In genomic region chr2:131039535-131039907, GRCh38 we compare ENCODE assay signal across 12 cellular contexts. TPM values are rescaled to one million over a fixed set of nuclear protein-coding genes. Genes with fewer than 3 reads are reported as not detected.
DNase-seq lines count a peak whose midpoint lies in the region; ATAC-seq and TF ChIP-seq lines count a peak whose summit lies in the region.
"Had no signal": no experiment of that assay in that cellular context is flagged by ENCODE, and none has a peak within 500 bp of the region (broad histone marks: within the 10 kb centered on the region; RNA-seq: fewer than 3 reads in every experiment).

No MANE protein-coding gene starts in this region.

- peaks cover 20% of the 10 kb centered on the region for H3K27me3 Mint-ChIP-seq in activated T-cell treated with anti-CD3 and anti-CD28 coated beads, Interleukin-2, amount 50 U/mL, for 4 hours (ENCODE audit: low read depth)
- peaks cover 0 to 36% (median 0%) of the 10 kb centered on the region in 5 donors for H3K27me3 Mint-ChIP-seq in naive thymus-derived CD4-positive, alpha-beta T cell
- H3K27me3 Mint-ChIP-seq in nephron progenitor cell (ENCODE audit: low read depth, poor library complexity), result peaks cover 35% of the 10 kb centered on the region

- POLR2A ChIA-PET in naive thymus-derived CD4-positive, alpha-beta T cell (lab: Charles Lee), result interaction anchor here (2.7 kb wide), 1 partner anchor 53 kb away, joined by 15 read pairs; the partner anchor contains the start of gene FAM168B
- POLR2A ChIA-PET in A673 (lab: Charles Lee; ENCODE audit: low non-redundant PET), result no interaction called here

- CTCF ChIA-PET in naive thymus-derived CD4-positive, alpha-beta T cell (lab: Charles Lee), result no interaction called here
- CTCF ChIA-PET in A673 (lab: Charles Lee), result no interaction called here

- intact Hi-C loops in naive thymus-derived CD4-positive, alpha-beta T cell (cut with micrococcal nuclease), result no loop called here
- intact Hi-C loops in upper lobe of right lung (cut with DNase I) (no loop called here), A673 (cut with micrococcal nuclease; ENCODE audit: unreplicated experiment) (no loop called here)

- DNase-seq in activated T-cell treated with anti-CD3 and anti-CD28 coated beads, Interleukin-2, amount 50 U/mL, for 4 hours, result no peak
- no peak for DNase-seq in activated T-cell treated with anti-CD3 and anti-CD28 coated beads, Interleukin-2, amount 50 U/mL, for 48 hours
- no peak for DNase-seq in effector memory CD4-positive, alpha-beta T cell
- DNase-seq in naive thymus-derived CD4-positive, alpha-beta T cell, result no peak
- peak; percentile 56 for DNase-seq in upper lobe of right lung
- no peak for DNase-seq in GDM1 (lab: John Stamatoyannopoulos, UW)
- DNase-seq in A673 (ENCODE audit: low spot score), result no peak
- no peak for DNase-seq in nephron progenitor cell
- DNase-seq: NCI-H2081, transverse colon had no signal

- no peaks in the 10 kb centered on the region for H3K36me3 ChIP-seq in effector memory CD4-positive, alpha-beta T cell (ENCODE audit: control insufficient read depth, insufficient read depth, low read length)
- H3K36me3 ChIP-seq in naive thymus-derived CD4-positive, alpha-beta T cell (ENCODE audit: control insufficient read depth in 2 of 3, insufficient read depth in 3 of 3, low read length in 3 of 3), result no peaks in the 10 kb centered on the region
- H3K36me3 ChIP-seq in upper lobe of right lung, result no peaks in the 10 kb centered on the region
- no peaks in the 10 kb centered on the region for H3K36me3 ChIP-seq in A673 (ENCODE audit: insufficient read depth, low read length, poor library complexity, severe bottlenecking)
- H3K36me3 ChIP-seq: transverse colon had no signal

- H3K4me3 ChIP-seq in effector memory CD4-positive, alpha-beta T cell (ENCODE audit: insufficient read depth, low read depth, low read length, poor library complexity, severe bottlenecking), result peak overlapping the region; percentile 51
- H3K4me3 ChIP-seq in naive thymus-derived CD4-positive, alpha-beta T cell (ENCODE audit: low read length), result peak overlapping the region; percentile 63
- H3K4me3 ChIP-seq in upper lobe of right lung (no peak overlapping the region), A673 (ENCODE audit: low read depth, low read length, poor library complexity, severe bottlenecking) (no peak overlapping the region)

- no peaks in the 10 kb centered on the region for H3K36me3 Mint-ChIP-seq in activated T-cell treated with anti-CD3 and anti-CD28 coated beads, Interleukin-2, amount 50 U/mL, for 4 hours (ENCODE audit: insufficient read depth)
- no peaks in the 10 kb centered on the region for H3K36me3 Mint-ChIP-seq in naive thymus-derived CD4-positive, alpha-beta T cell
- no peaks in the 10 kb centered on the region for H3K36me3 Mint-ChIP-seq in nephron progenitor cell (ENCODE audit: low read depth)
- H3K36me3 Mint-ChIP-seq: memory B cell had no signal

- peaks cover 3% of the 10 kb centered on the region for H3K27me3 ChIP-seq in effector memory CD4-positive, alpha-beta T cell (replicated peaks; ENCODE audit: control insufficient read depth, insufficient read depth, low read length, poor library complexity, severe bottlenecking)
- no peaks in the 10 kb centered on the region for H3K27me3 ChIP-seq in naive thymus-derived CD4-positive, alpha-beta T cell (ENCODE audit: control insufficient read depth in 2 of 2, insufficient read depth in 2 of 2, low read length in 2 of 2)
- H3K27me3 ChIP-seq in upper lobe of right lung (peaks cover 27% of the 10 kb centered on the region), A673 (replicated peaks; ENCODE audit: insufficient read depth, low read depth, low read length, poor library complexity) (no peaks in the 10 kb centered on the region)

- no TSS peak for BruUV-seq in A673 (replicated peaks; lab: Mats Ljungman, UMichigan)

- peak overlapping the region in 3 of 9 donors; percentile 20 to 82 (median 28) for H3K27ac Mint-ChIP-seq in naive thymus-derived CD4-positive, alpha-beta T cell
- no peak overlapping the region for H3K27ac Mint-ChIP-seq in nephron progenitor cell
- H3K27ac Mint-ChIP-seq: memory B cell; T-helper 1 cell treated with Interleukin-12 subunit alpha and Interleukin-12 subunit beta and Interleukin-4 antibody, amounts not matched to agents 30 μg/mL and 1 μg/mL, for 36 hours had no signal

- no peak overlapping the region for H3K27ac ChIP-seq in effector memory CD4-positive, alpha-beta T cell (ENCODE audit: insufficient read depth, low read length, poor library complexity, severe bottlenecking)
- no peak overlapping the region for H3K27ac ChIP-seq in naive thymus-derived CD4-positive, alpha-beta T cell (ENCODE audit: low read depth, low read length)
- H3K27ac ChIP-seq in upper lobe of right lung, result no peak overlapping the region
- no peak overlapping the region for H3K27ac ChIP-seq in A673 (ENCODE audit: low read depth, low read length, poor library complexity, severe bottlenecking)
- H3K27ac ChIP-seq: transverse colon had no signal

- peaks cover 31% of the 10 kb centered on the region for H3K4me1 Mint-ChIP-seq in activated T-cell treated with anti-CD3 and anti-CD28 coated beads, Interleukin-2, amount 50 U/mL, for 4 hours (ENCODE audit: low read depth)
- peaks cover 7 to 42% (median 26%) of the 10 kb centered on the region in 7 donors for H3K4me1 Mint-ChIP-seq in naive thymus-derived CD4-positive, alpha-beta T cell
- H3K4me1 Mint-ChIP-seq in nephron progenitor cell, result peaks cover 31% of the 10 kb centered on the region

- TF ChIP-seq CTCF in upper lobe of right lung (IDR thresholded peaks at IDR 0.05) (no peak), A673 (conservative IDR thresholded peaks at IDR 0.05; ENCODE audit: low read depth, low read length) (no peak), nephron progenitor cell (IDR thresholded peaks at IDR 0.05) (no peak)

- H3K9me3 Mint-ChIP-seq in activated T-cell treated with anti-CD3 and anti-CD28 coated beads, Interleukin-2, amount 50 U/mL, for 4 hours, result no peaks in the 10 kb centered on the region
- no peaks in the 10 kb centered on the region for H3K9me3 Mint-ChIP-seq in naive thymus-derived CD4-positive, alpha-beta T cell
- H3K9me3 Mint-ChIP-seq in nephron progenitor cell, result no peaks in the 10 kb centered on the region
- H3K9me3 Mint-ChIP-seq: memory B cell; T-helper 1 cell treated with Interleukin-12 subunit alpha and Interleukin-12 subunit beta and Interleukin-4 antibody, amounts not matched to agents 30 μg/mL and 1 μg/mL, for 36 hours had no signal

- no peaks in the 10 kb centered on the region for H3K9me3 ChIP-seq in effector memory CD4-positive, alpha-beta T cell (ENCODE audit: control insufficient read depth, low read length)
- no peaks in the 10 kb centered on the region for H3K9me3 ChIP-seq in naive thymus-derived CD4-positive, alpha-beta T cell (ENCODE audit: control insufficient read depth in 2 of 3, low read length in 3 of 3)
- H3K9me3 ChIP-seq in upper lobe of right lung (no peaks in the 10 kb centered on the region), A673 (ENCODE audit: low read depth, low read length, poor library complexity, severe bottlenecking) (no peaks in the 10 kb centered on the region)
- H3K9me3 ChIP-seq: transverse colon had no signal

- no peak for ATAC-seq in activated T-cell treated with anti-CD3 and anti-CD28 coated beads, Interleukin-2, amount 50 U/mL, for 4 hours
- ATAC-seq in naive thymus-derived CD4-positive, alpha-beta T cell, result no peak
- ATAC-seq in upper lobe of right lung, result no peak

- peak overlapping the region; percentile 48 for H3K4me3 Mint-ChIP-seq in activated T-cell treated with anti-CD3 and anti-CD28 coated beads, Interleukin-2, amount 50 U/mL, for 4 hours
- peak overlapping the region in 8 of 10 donors; percentile 60 to 88 (median 83) for H3K4me3 Mint-ChIP-seq in naive thymus-derived CD4-positive, alpha-beta T cell
- no peak overlapping the region for H3K4me3 Mint-ChIP-seq in nephron progenitor cell
- H3K4me3 Mint-ChIP-seq: T-helper 1 cell treated with Interleukin-12 subunit alpha and Interleukin-12 subunit beta and Interleukin-4 antibody, amounts not matched to agents 30 μg/mL and 1 μg/mL, for 36 hours had no signal

- H3K4me1 ChIP-seq in effector memory CD4-positive, alpha-beta T cell (ENCODE audit: control insufficient read depth, insufficient read depth, low read length, poor library complexity, severe bottlenecking), result peaks cover 25% of the 10 kb centered on the region
- H3K4me1 ChIP-seq in naive thymus-derived CD4-positive, alpha-beta T cell (ENCODE audit: control insufficient read depth in 2 of 2, insufficient read depth in 2 of 2, low read length in 2 of 2), result peaks cover 19 to 23% of the 10 kb centered on the region in 2 donors
- H3K4me1 ChIP-seq in upper lobe of right lung (no peaks in the 10 kb centered on the region), A673 (ENCODE audit: insufficient read depth, low read length, poor library complexity, severe bottlenecking) (peaks cover under 1% of the 10 kb centered on the region)

RNA-seq across cellular contexts. Expression of gene FAM168B, which starts 53.7 kb away (rescaled TPM):
- 100 to 1,000 TPM; 101 to 111 (median 107) TPM for total RNA-seq in activated T-cell treated with anti-CD3 and anti-CD28 coated beads, Interleukin-2, amount 50 U/mL, for 4 hours
- total RNA-seq in naive thymus-derived CD4-positive, alpha-beta T cell, result 10 to 100 TPM; 50.5 to 82.9 (median 66.7) TPM
- polyA plus RNA-seq in naive thymus-derived CD4-positive, alpha-beta T cell, result 10 to 100 TPM; 36.3 to 41.3 TPM
- total RNA-seq in upper lobe of right lung, result 77.8 TPM
- 143 and 149 TPM in 2 replicates for total RNA-seq in A673 (2021)

Comparison
In these comparisons a context has a peak if more than half of its experiments do, and no peak if none do; other contexts are left out.
1. H3K4me3 ChIP-seq: peak in effector memory CD4-positive, alpha-beta T cell (single experiment) and naive thymus-derived CD4-positive, alpha-beta T cell (single experiment); none in upper lobe of right lung (single experiment) and A673 (single experiment).